In genomic region chr2:102361632-102362241, GRCh38 we compare ENCODE assay signal across 1 cellular context.
TF ChIP-seq lines count a peak whose summit lies in the region.

No MANE protein-coding gene starts in this region.

TF ChIP-seq in GM23338, 12 proteins besides CTCF, POLR2A, EP300 and RAD21 (continued from another document):
- TF ChIP-seq REST (IDR thresholded peaks at IDR 0.05; ENCODE audit: unreplicated experiment) (no peak), CREB1 (CRISPR knock-in tag; IDR thresholded peaks at IDR 0.05; ENCODE audit: low read depth) (no peak), EZH2phosphoT487 (IDR thresholded peaks at IDR 0.05; ENCODE audit: unreplicated experiment) (no peak), JUNB (IDR thresholded peaks at IDR 0.05; ENCODE audit: unreplicated experiment) (no peak), POLR2AphosphoS5 (IDR thresholded peaks at IDR 0.05; ENCODE audit: low read depth) (no peak), ZNF114 (CRISPR knock-in tag; IDR thresholded peaks at IDR 0.05) (no peak)
